Comparison of ENCODE assay signal across 12 cellular contexts in genomic region chr6:75418233-75418632, GRCh38.
DNase-seq lines count a peak whose midpoint lies in the region; ATAC-seq and TF ChIP-seq lines count a peak whose summit lies in the region.
"Had no signal": no experiment of that assay in that cellular context is flagged by ENCODE, and none has a peak within 500 bp of the region (broad histone marks: within the 10 kb centered on the region; RNA-seq: fewer than 3 reads in every experiment).

No MANE protein-coding gene starts in this region.

- TF ChIP-seq CTCF in epithelial cell of proximal tubule (conservative IDR thresholded peaks at IDR 0.05; ENCODE audit: low read depth, low read length) = no peak

- ATAC-seq in GM21423 (IDR thresholded peaks at IDR 0.05; ENCODE audit: unreplicated experiment) = peak; percentile 95
- ATAC-seq: natural killer cell treated with Interleukin-12 subunit alpha and Interleukin-12 subunit beta and Interleukin-15 and Interleukin-18, amount 100 ng/mL, for 72 hours had no signal

- peak; percentile 88 for DNase-seq in DMS153 (lab: John Stamatoyannopoulos, UW)
- DNase-seq in HK-2 (ENCODE audit: unreplicated experiment) = peak; percentile 5
- peak; percentile 97 for DNase-seq in epithelial cell of proximal tubule (ENCODE audit: low read depth)
- DNase-seq in activated CD8-positive, alpha-beta memory T cell treated with anti-CD3 and anti-CD28 coated beads, Interleukin-2, amount 50 U/mL, for 4 hours = no peak
- no peak for DNase-seq in stimulated activated CD4-positive, alpha-beta T cell treated with anti-CD3 and anti-CD28 coated beads, Interleukin-2, amount 100 ng/mL, for 24 hours
- DNase-seq in NK-92 treated with Interleukin-12 subunit alpha and Interleukin-12 subunit beta, amount 100 ng/mL, for 24 hours (lab: John Stamatoyannopoulos, UW) = no peak
- DNase-seq in Kasumi-1 (lab: John Stamatoyannopoulos, UW) = no peak
- DNase-seq: CD4-positive, CD25-positive, alpha-beta regulatory T cell; esophagus squamous epithelium; T-helper 1 cell had no signal

- H3K4me3 ChIP-seq in epithelial cell of proximal tubule (ENCODE audit: low read depth, low read length) = no peak overlapping the region
- H3K4me3 ChIP-seq: esophagus squamous epithelium had no signal

Comparison
In these comparisons a context has a peak if more than half of its experiments do, and no peak if none do; other contexts are left out.
1. DNase-seq: peak in DMS153 (single experiment), HK-2 (single experiment) and epithelial cell of proximal tubule (single experiment); none in activated CD8-positive, alpha-beta memory T cell treated with anti-CD3 and anti-CD28 coated beads, Interleukin-2, amount 50 U/mL, for 4 hours (single experiment), stimulated activated CD4-positive, alpha-beta T cell treated with anti-CD3 and anti-CD28 coated beads, Interleukin-2, amount 100 ng/mL, for 24 hours (0 of 2), NK-92 treated with Interleukin-12 subunit alpha and Interleukin-12 subunit beta, amount 100 ng/mL, for 24 hours (single experiment) and Kasumi-1 (0 of 2).